Comparison of ENCODE assay signal across 11 cellular contexts in genomic region chr7:134081695-134082094, GRCh38. TPM values are rescaled to one million over a fixed set of nuclear protein-coding genes. Genes with fewer than 3 reads are reported as not detected.
"Had no signal": no experiment of that assay in that cellular context is flagged by ENCODE, and none has a peak within 500 bp of the region (broad histone marks: within the 10 kb centered on the region; RNA-seq: fewer than 3 reads in every experiment).

No MANE protein-coding gene starts in this region.

- H3K4me2 ChIP-seq: GM23338 had no signal

- H3K36me3 ChIP-seq: HAP-1 had no signal

- H3K27ac ChIP-seq: GM23248 had no signal

- H3K9me3 Mint-ChIP-seq: HFFc6 had no signal

- DNase-seq: GM23248, GOT3, H7, H9, HCEC 1CT, HFFc6 had no signal

- H2AFZ ChIP-seq: GM23248, GM23338 had no signal

- H3K4me3 ChIP-seq: GM23248, GM23338, HAP-1 had no signal

- H3K9me3 ChIP-seq: HAP-1 had no signal

- ATAC-seq: GM23338, HCT116 had no signal

- H3K27ac Mint-ChIP-seq: GM23338, H9, HFFc6 had no signal

- H3K9ac ChIP-seq: GM23248 had no signal

- H3K4me1 ChIP-seq: HAP-1 had no signal

- FAIRE-seq: H1, H54 had no signal

- H3K4me3 Mint-ChIP-seq: GM23338, H9, HFFc6 had no signal

RNA-seq across cellular contexts. Expression of gene LRGUK, which starts 45.4 kb away (rescaled TPM):
- total RNA-seq: GM23248 had no signal
